Comparison of ENCODE assay signal across 8 cellular contexts in genomic region chr1:155729031-155729898, GRCh38. TPM values are rescaled to one million over a fixed set of nuclear protein-coding genes. Genes with fewer than 3 reads are reported as not detected.
A peak's percentile ranks its signal among the peaks of the same experiment; 100 is the strongest.
DNase-seq lines count a peak whose midpoint lies in the region; ATAC-seq and TF ChIP-seq lines count a peak whose summit lies in the region.

No MANE protein-coding gene starts in this region.

- H3K27me3 Mint-ChIP-seq in CD8-positive, alpha-beta T cell (ENCODE audit: low read depth) = no peaks in the 10 kb centered on the region

- peak; percentile 56 for TF ChIP-seq CTCF in CD8-positive, alpha-beta T cell (IDR thresholded peaks at IDR 0.05)

- peak; percentile 56 for ATAC-seq in CD8-positive, alpha-beta T cell
- ATAC-seq in left ventricle myocardium superior = peak; percentile 38

- peak overlapping the region; percentile 36 for H3K9ac ChIP-seq in adipocyte (ENCODE audit: low read length)

- no peaks in the 10 kb centered on the region for H3K9me3 Mint-ChIP-seq in CD8-positive, alpha-beta T cell

- H3K27ac Mint-ChIP-seq in CD8-positive, alpha-beta T cell = no peak overlapping the region

- peaks cover 63% of the 10 kb centered on the region for H3K36me3 Mint-ChIP-seq in CD8-positive, alpha-beta T cell

- no peaks in the 10 kb centered on the region for H3K9me3 ChIP-seq in CD8-positive, alpha-beta T cell (ENCODE audit: low read length)
- no peaks in the 10 kb centered on the region for H3K9me3 ChIP-seq in adipocyte (ENCODE audit: control insufficient read depth, low read length)

- H3K4me1 ChIP-seq in CD8-positive, alpha-beta T cell (ENCODE audit: insufficient read depth, low read length) = no peaks in the 10 kb centered on the region
- H3K4me1 ChIP-seq in adipocyte (ENCODE audit: control insufficient read depth, insufficient read depth, low read length) = no peaks in the 10 kb centered on the region

- peak in 5 of 7 experiments; percentile 7 to 32 (median 27) for DNase-seq in CD8-positive, alpha-beta T cell
- DNase-seq in H4 (ENCODE audit: low spot score) (peak; percentile 43), NCI-H82 treated with DMSO at 0.1 percent for 48 hours (lab: John Stamatoyannopoulos, UW; ENCODE audit: unreplicated experiment) (peak; percentile 61), adipocyte (ENCODE audit: low read depth) (peak; percentile 76), left ventricle myocardium superior (no peak), putamen (ENCODE audit: low spot score) (peak; percentile 80), 8988T (no peak)
- no peak for DNase-seq in activated CD4-positive, CD25-positive, alpha-beta regulatory T cell (lab: John Stamatoyannopoulos, UW)

- peaks cover 14% of the 10 kb centered on the region for H3K36me3 ChIP-seq in CD8-positive, alpha-beta T cell (ENCODE audit: insufficient read depth, low read length)
- peaks cover 63% of the 10 kb centered on the region for H3K36me3 ChIP-seq in adipocyte (ENCODE audit: control insufficient read depth, insufficient read depth, low read length, severe bottlenecking)

- H3K4me1 Mint-ChIP-seq in CD8-positive, alpha-beta T cell (ENCODE audit: low read depth) = no peaks in the 10 kb centered on the region

- no peak overlapping the region for H3K4me3 ChIP-seq in CD8-positive, alpha-beta T cell (ENCODE audit: low read depth, low read length)
- H3K4me3 ChIP-seq in adipocyte (ENCODE audit: low read length) = no peak overlapping the region

- POLR2A ChIA-PET in CD8-positive, alpha-beta T cell (lab: Charles Lee) = interaction anchor here (0.6 kb wide), 1 partner anchor 236 kb away, joined by 4 read pairs; no protein-coding TSS in a partner anchor

- no peak overlapping the region for H3K27ac ChIP-seq in CD8-positive, alpha-beta T cell (ENCODE audit: low read depth, low read length)

- H3K4me3 Mint-ChIP-seq in CD8-positive, alpha-beta T cell = no peak overlapping the region

- CTCF ChIA-PET in CD8-positive, alpha-beta T cell (lab: Charles Lee) = interaction anchor here (0.8 to 1.4 kb wide), 5 partner anchors 9 to 166 kb away, joined by 3 to 4 read pairs (median 4); no protein-coding TSS in a partner anchor

- no peaks in the 10 kb centered on the region for H3K27me3 ChIP-seq in CD8-positive, alpha-beta T cell (ENCODE audit: insufficient read depth, low read length)
- H3K27me3 ChIP-seq in adipocyte (replicated peaks; ENCODE audit: control insufficient read depth, insufficient read depth, low read length) = no peaks in the 10 kb centered on the region

- intact Hi-C loops in CD8-positive, alpha-beta T cell (cut with DNase I, micrococcal nuclease) = no loop called here
- intact Hi-C loops in left ventricle myocardium superior (cut with micrococcal nuclease) = no loop called here

RNA-seq across cellular contexts. Expression of gene DAP3, which starts 40.4 kb away (rescaled TPM):
- 10 to 100 TPM; 88.8 to 96.1 TPM for total RNA-seq in CD8-positive, alpha-beta T cell
- 60.9 and 100 TPM in 2 replicates for total RNA-seq in H4 (2014; rRNA removed; shearing (Covaris generic))
- total RNA-seq in left ventricle myocardium superior = 123 TPM

RNA-seq across cellular contexts. Expression of gene YY1AP1, which starts 40.7 kb away (rescaled TPM):
- 100 to 1,000 TPM; 122 to 138 TPM for total RNA-seq in CD8-positive, alpha-beta T cell
- total RNA-seq in H4 (2014; rRNA removed; shearing (Covaris generic)) = 26.3 and 43.9 TPM in 2 replicates
- total RNA-seq in left ventricle myocardium superior = 70.5 TPM

Comparison
In these comparisons a context has a peak if more than half of its experiments do, and no peak if none do; other contexts are left out.
1. DNase-seq: peak in CD8-positive, alpha-beta T cell (5 of 7), H4 (single experiment), NCI-H82 treated with DMSO at 0.1 percent for 48 hours (single experiment), adipocyte (single experiment) and putamen (single experiment); none in left ventricle myocardium superior (single experiment), 8988T (single experiment) and activated CD4-positive, CD25-positive, alpha-beta regulatory T cell (0 of 4).